Comparison of ENCODE assay signal across 35 cellular contexts in the genomic region with DNA sequence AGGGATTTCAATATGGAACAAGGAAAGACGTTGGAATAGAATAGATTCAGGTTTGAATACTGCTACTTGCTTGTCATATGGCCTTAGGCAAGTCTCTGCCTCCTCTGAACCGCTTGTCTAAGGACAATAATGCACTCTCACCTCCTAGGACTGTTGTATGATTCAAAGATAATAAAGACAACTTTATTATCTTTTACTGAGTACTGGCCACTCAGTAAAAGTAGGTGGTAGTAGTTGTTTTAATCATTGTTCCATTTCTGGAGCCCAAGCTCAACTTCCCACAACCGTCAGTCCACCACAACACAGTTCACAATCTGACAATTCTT.
"Had no signal": no experiment of that assay in that cellular context is flagged by ENCODE, and none has a peak within 500 bp of the region (broad histone marks: within the 10 kb centered on the region; RNA-seq: fewer than 3 reads in every experiment).

No MANE protein-coding gene starts in this region.

- H3K36me3 Mint-ChIP-seq: activated CD4-positive, alpha-beta memory T cell treated with anti-CD3 and anti-CD28 coated beads for 36 hours; activated naive CD8-positive, alpha-beta T cell treated with anti-CD3 and anti-CD28 coated beads for 36 hours had no signal

- H3K4me3 Mint-ChIP-seq: activated B cell treated with CpG ODN at 0.5 μM for 24 hours; activated CD4-positive, alpha-beta memory T cell treated with anti-CD3 and anti-CD28 coated beads for 36 hours; activated CD4-positive, alpha-beta T cell treated with anti-CD3 and anti-CD28 coated beads, Interleukin-2, amount 10 ng/mL, durations not matched to agents 24 days and 14 days; activated CD8-positive, alpha-beta T cell treated with anti-CD3 and anti-CD28 coated beads for 36 hours; activated naive CD4-positive, alpha-beta T cell treated with anti-CD3 and anti-CD28 coated beads for 36 hours; activated naive CD8-positive, alpha-beta T cell treated with anti-CD3 and anti-CD28 coated beads for 36 hours; activated T-cell treated with anti-CD3 and anti-CD28 coated beads, Interleukin-2, amount 50 U/mL, for 4 hours; activated T-cell treated with anti-CD3 and anti-CD28 coated beads, Interleukin-2, amount 50 U/mL, for 72 hours; activated T-helper 1 cell treated with anti-CD3 and anti-CD28 coated beads, Interleukin-12 subunit alpha, Interleukin-12 subunit beta, Interleukin-2, Interleukin-4 antibody, amounts not matched to agents 30 ng/mL and 10 ng/mL and 1 ng/mL, durations not matched to agents 14 hours and 24 hours and 36 hours; activated T-helper 17 cell treated with anti-CD3 and anti-CD28 coated beads, Interleukin-2, amount 50 U/mL, for 72 hours; T-helper 1 cell treated with Interleukin-12 subunit alpha and Interleukin-12 subunit beta and Interleukin-4 antibody, amounts not matched to agents 30 μg/mL and 1 μg/mL, for 36 hours; T-helper 2 cell treated with Interferon-gamma antibody and Interleukin-4, amounts not matched to agents 5 μg/mL and 100 μg/mL, for 36 hours had no signal

- H3K27me3 ChIP-seq: adrenal gland, body of pancreas, brain microvascular endothelial cell, breast epithelium had no signal

- H3K27ac Mint-ChIP-seq: activated B cell treated with CpG ODN at 0.5 μM for 24 hours; activated CD4-positive, alpha-beta memory T cell treated with anti-CD3 and anti-CD28 coated beads for 36 hours; activated CD4-positive, alpha-beta T cell treated with anti-CD3 and anti-CD28 coated beads, Interleukin-2, amount 10 ng/mL, durations not matched to agents 24 days and 14 days; activated CD8-positive, alpha-beta T cell treated with anti-CD3 and anti-CD28 coated beads for 36 hours; activated naive CD4-positive, alpha-beta T cell treated with anti-CD3 and anti-CD28 coated beads for 36 hours; activated naive CD4-positive, alpha-beta T cell treated with anti-CD3 and anti-CD28 coated beads, Interleukin-2, amount 50 U/mL, for 72 hours; activated naive CD8-positive, alpha-beta T cell treated with anti-CD3 and anti-CD28 coated beads for 36 hours; activated T-cell treated with anti-CD3 and anti-CD28 coated beads, Interleukin-2, amount 50 U/mL, for 72 hours; activated T-helper 1 cell treated with anti-CD3 and anti-CD28 coated beads, Interleukin-12 subunit alpha, Interleukin-12 subunit beta, Interleukin-2, Interleukin-4 antibody, amounts not matched to agents 30 ng/mL and 10 ng/mL and 1 ng/mL, durations not matched to agents 14 hours and 24 hours and 36 hours; activated T-helper 17 cell treated with anti-CD3 and anti-CD28 coated beads, Interleukin-2, amount 50 U/mL, for 72 hours; T-helper 1 cell treated with Interleukin-12 subunit alpha and Interleukin-12 subunit beta and Interleukin-4 antibody, amounts not matched to agents 30 μg/mL and 1 μg/mL, for 36 hours; T-helper 2 cell treated with Interferon-gamma antibody and Interleukin-4, amounts not matched to agents 5 μg/mL and 100 μg/mL, for 36 hours had no signal

- H3K27ac ChIP-seq: adrenal gland, body of pancreas, brain microvascular endothelial cell, breast epithelium, VCaP had no signal

- H3K27me3 Mint-ChIP-seq: activated B cell treated with CpG ODN at 0.5 μM for 24 hours; activated CD4-positive, alpha-beta T cell treated with anti-CD3 and anti-CD28 coated beads, Interleukin-2, amount 10 ng/mL, durations not matched to agents 24 days and 14 days; activated T-helper 17 cell treated with anti-CD3 and anti-CD28 coated beads, Interleukin-2, amount 50 U/mL, for 72 hours had no signal

- H3K9me3 ChIP-seq: adrenal gland, body of pancreas had no signal

- H3K36me3 ChIP-seq: adrenal gland, brain microvascular endothelial cell, breast epithelium had no signal

- H3K4me1 Mint-ChIP-seq: activated B cell treated with CpG ODN at 0.5 μM for 24 hours; activated naive CD8-positive, alpha-beta T cell treated with anti-CD3 and anti-CD28 coated beads for 36 hours; activated T-helper 17 cell treated with anti-CD3 and anti-CD28 coated beads, Interleukin-2, amount 50 U/mL, for 72 hours had no signal

- ATAC-seq: activated CD8-positive, alpha-beta T cell treated with anti-CD3 and anti-CD28 coated beads for 36 hours; activated naive CD4-positive, alpha-beta T cell treated with anti-CD3 and anti-CD28 coated beads, Interleukin-2, amount 50 U/mL, for 72 hours; activated T-cell treated with anti-CD3 and anti-CD28 coated beads, Interleukin-2, amount 50 U/mL, for 4 hours; activated T-cell treated with anti-CD3 and anti-CD28 coated beads, Interleukin-2, amount 50 U/mL, for 72 hours; activated T-helper 17 cell treated with anti-CD3 and anti-CD28 coated beads, Interleukin-2, amount 50 U/mL, for 72 hours; body of pancreas had no signal

- DNase-seq: activated B cell treated with CpG ODN at 0.5 μM for 24 hours; activated CD4-positive, alpha-beta memory T cell treated with anti-CD3 and anti-CD28 coated beads for 36 hours; activated CD4-positive, alpha-beta T cell treated with anti-CD3 and anti-CD28 coated beads for 4 hours; activated CD4-positive, alpha-beta T cell treated with anti-CD3 and anti-CD28 coated beads, Interleukin-2, amount 10 ng/mL, durations not matched to agents 24 days and 14 days; activated CD4-positive, alpha-beta T cell treated with anti-CD3 and anti-CD28 coated beads, Interleukin-2, amount 50 U/mL, for 1 hour; activated CD4-positive, alpha-beta T cell treated with anti-CD3 and anti-CD28 coated beads, Interleukin-2, amount 50 U/mL, for 4 hours; activated CD4-positive, CD25-positive, alpha-beta regulatory T cell treated with anti-CD3 and anti-CD28 coated beads, Interleukin-2, amount 50 U/mL, for 72 hours; activated CD8-positive, alpha-beta memory T cell treated with anti-CD3 and anti-CD28 coated beads, Interleukin-2, amount 50 U/mL, for 4 hours; activated CD8-positive, alpha-beta T cell treated with anti-CD3 and anti-CD28 coated beads for 36 hours; activated effector memory CD4-positive, alpha-beta T cell treated with anti-CD3 and anti-CD28 coated beads, Interleukin-2, amount 50 U/mL, for 16 hours; activated gamma-delta T cell treated with Interleukin-2 at 50 U/mL for 16 hours; activated naive CD4-positive, alpha-beta T cell; activated naive CD4-positive, alpha-beta T cell treated with anti-CD3 and anti-CD28 coated beads for 36 hours; activated naive CD4-positive, alpha-beta T cell treated with anti-CD3 and anti-CD28 coated beads, Interleukin-2, amount 50 U/mL, for 16 hours; activated naive CD8-positive, alpha-beta T cell treated with anti-CD3 and anti-CD28 coated beads for 36 hours; activated T-cell treated with anti-CD3 and anti-CD28 coated beads for 4 hours; activated T-cell treated with anti-CD3 and anti-CD28 coated beads, Interleukin-2, amount 50 U/mL, for 1 hour; activated T-cell treated with anti-CD3 and anti-CD28 coated beads, Interleukin-2, amount 50 U/mL, for 4 hours; activated T-cell treated with anti-CD3 and anti-CD28 coated beads, Interleukin-2, amount 50 U/mL, for 72 hours; adrenal gland; amniotic stem cell; aorta; body of pancreas; central memory CD4-positive, alpha-beta T cell; T-helper 1 cell; T-helper 2 cell; T-helper 9 cell had no signal

- H3K4me3 ChIP-seq: adrenal gland, body of pancreas, breast epithelium had no signal

- H3K9me3 Mint-ChIP-seq: activated CD4-positive, alpha-beta memory T cell treated with anti-CD3 and anti-CD28 coated beads for 36 hours; activated CD8-positive, alpha-beta T cell treated with anti-CD3 and anti-CD28 coated beads for 36 hours; activated T-cell treated with anti-CD3 and anti-CD28 coated beads, Interleukin-2, amount 50 U/mL, for 4 hours; activated T-helper 17 cell treated with anti-CD3 and anti-CD28 coated beads, Interleukin-2, amount 50 U/mL, for 72 hours; T-helper 2 cell treated with Interferon-gamma antibody and Interleukin-4, amounts not matched to agents 5 μg/mL and 100 μg/mL, for 36 hours had no signal

- H3K4me1 ChIP-seq: adrenal gland, body of pancreas, breast epithelium had no signal
